8 cellular contexts compared by ENCODE assay signal in genomic region chr3:88057650-88058321, GRCh38. TPM values are rescaled to one million over a fixed set of nuclear protein-coding genes. Genes with fewer than 3 reads are reported as not detected.
A peak's percentile ranks its signal among the peaks of the same experiment; 100 is the strongest.
DNase-seq lines count a peak whose midpoint lies in the region; ATAC-seq and TF ChIP-seq lines count a peak whose summit lies in the region.

No MANE protein-coding gene starts in this region.

- H3K4me3 Mint-ChIP-seq in mesothelial cell of epicardium, result peak overlapping the region; percentile 94

- H3K27me3 Mint-ChIP-seq in mesothelial cell of epicardium (ENCODE audit: low read depth), result no peaks in the 10 kb centered on the region

- peak overlapping the region; percentile 31 to 68 for H3K4me3 ChIP-seq in aorta (ENCODE audit: low read length in 2 of 2)

- TF ChIP-seq CTCF in LNCAP (IDR thresholded peaks at IDR 0.05) (peak; percentile 43), mesothelial cell of epicardium (IDR thresholded peaks at IDR 0.05; ENCODE audit: unreplicated experiment) (no peak)

- H3K27me3 ChIP-seq in aorta (ENCODE audit: control insufficient read depth in 1 of 2, insufficient read depth in 2 of 2, low read length in 1 of 2), result no peaks in the 10 kb centered on the region

- 5 to 6% methylated on average over 16 of the region's 16 CpGs for WGBS in aorta, 2 donors

- H3K36me3 Mint-ChIP-seq in mesothelial cell of epicardium, result peaks cover 14% of the 10 kb centered on the region

- intact Hi-C loops in aorta (cut with DNase I), result loop anchor here (2.0 to 10.0 kb wide), 3 partner anchors 57 to 93 kb away; partner anchors contain the start of gene C3orf38 (in 1 of the 2)

- no peaks in the 10 kb centered on the region for H3K9me3 Mint-ChIP-seq in mesothelial cell of epicardium

- peak overlapping the region; percentile 98 for H3K27ac Mint-ChIP-seq in mesothelial cell of epicardium

- peaks cover 3 to 5% of the 10 kb centered on the region in 2 donors for H3K36me3 ChIP-seq in aorta (ENCODE audit: control insufficient read depth in 1 of 2, insufficient read depth in 2 of 2, low read length in 1 of 2)

- no peak for ATAC-seq in aorta (ENCODE audit: low FRiP score)
- ATAC-seq in HG03520 (IDR thresholded peaks at IDR 0.05; ENCODE audit: unreplicated experiment), result no peak
- ATAC-seq in GM21825 (IDR thresholded peaks at IDR 0.05; ENCODE audit: unreplicated experiment), result no peak

- H3K4me1 ChIP-seq in aorta (ENCODE audit: control insufficient read depth in 1 of 2, insufficient read depth in 2 of 2, low read length in 2 of 2), result peaks cover 2 to 3% of the 10 kb centered on the region in 2 donors

- no peaks in the 10 kb centered on the region for H3K9me3 ChIP-seq in aorta (ENCODE audit: control insufficient read depth, low read length)

- peak overlapping the region; percentile 64 to 94 for H3K27ac ChIP-seq in aorta (ENCODE audit: low read depth in 1 of 2, low read length in 2 of 2)

- DNase-seq in EL (peak; percentile 19), mesothelial cell of epicardium (ENCODE audit: low spot score in 2 of 2, unreplicated experiment in 2 of 2) (no peak), aorta (no peak), KG1 (lab: John Stamatoyannopoulos, UW) (no peak)
- DNase-seq in central memory CD4-positive, alpha-beta T cell, result peak; percentile 13

- H3K4me1 Mint-ChIP-seq in mesothelial cell of epicardium, result peaks cover 46% of the 10 kb centered on the region

RNA-seq across cellular contexts. Expression of gene CGGBP1, which starts 1.0 kb away (rescaled TPM):
- total RNA-seq in mesothelial cell of epicardium, result 73.9 to 83.5 TPM (median 76.5 TPM) in 3 replicates
- 10 to 100 TPM; 65.8 to 73.6 TPM for total RNA-seq in aorta
- 10 to 100 TPM; 41.3 to 53.2 TPM for polyA plus RNA-seq in aorta

RNA-seq across cellular contexts. Expression of gene ZNF654, which starts 1.3 kb away (rescaled TPM):
- 15.3 to 16.5 TPM (median 16.2 TPM) in 3 replicates for total RNA-seq in mesothelial cell of epicardium
- total RNA-seq in aorta, result 10 to 100 TPM; 18.0 to 28.3 TPM
- 1 to 10 TPM; 3.0 to 4.9 TPM for polyA plus RNA-seq in aorta

Comparison
In these comparisons a context has a peak if more than half of its experiments do, and no peak if none do; other contexts are left out.
1. DNase-seq: peak in EL (single experiment) and central memory CD4-positive, alpha-beta T cell (single experiment); none in mesothelial cell of epicardium (0 of 2), aorta (0 of 2) and KG1 (single experiment).